In genomic region chr1:38093569-38094520, GRCh38 we compare ENCODE assay signal across 14 cellular contexts. TPM values are rescaled to one million over a fixed set of nuclear protein-coding genes. Genes with fewer than 3 reads are reported as not detected.
"Had no signal": no experiment of that assay in that cellular context is flagged by ENCODE, and none has a peak within 500 bp of the region (broad histone marks: within the 10 kb centered on the region; RNA-seq: fewer than 3 reads in every experiment).

No MANE protein-coding gene starts in this region.

- H3K27ac ChIP-seq: esophagus muscularis mucosa, pancreas had no signal

- ATAC-seq: activated T-helper 17 cell treated with anti-CD3 and anti-CD28 coated beads, Interleukin-2, amount 50 U/mL, for 72 hours; left ventricle myocardium superior; naive thymus-derived CD8-positive, alpha-beta T cell; pancreas; stimulated activated memory B cell treated with anti-CD40 and anti-IgM and Interleukin-4, amounts not matched to agents 10 μg/mL and 1 μg/mL and 100 μg/mL, for 72 hours had no signal

- H3K4me1 Mint-ChIP-seq: activated naive CD4-positive, alpha-beta T cell treated with anti-CD3 and anti-CD28 coated beads, Interleukin-2, amount 10 ng/mL, durations not matched to agents 7 days and 5 days; activated T-helper 17 cell treated with anti-CD3 and anti-CD28 coated beads, Interleukin-2, amount 50 U/mL, for 72 hours had no signal

- H3K4me1 ChIP-seq: esophagus muscularis mucosa, pancreas had no signal

- H3K9me3 Mint-ChIP-seq: activated naive CD4-positive, alpha-beta T cell treated with anti-CD3 and anti-CD28 coated beads, Interleukin-2, amount 10 ng/mL, durations not matched to agents 7 days and 5 days; activated T-helper 17 cell treated with anti-CD3 and anti-CD28 coated beads, Interleukin-2, amount 50 U/mL, for 72 hours; memory B cell; naive thymus-derived CD8-positive, alpha-beta T cell; stimulated activated memory B cell treated with anti-CD40 and anti-IgM and Interleukin-4, amounts not matched to agents 10 μg/mL and 1 μg/mL and 100 μg/mL, for 72 hours had no signal

- H3K9me3 ChIP-seq: esophagus muscularis mucosa, pancreas had no signal

- H3K36me3 ChIP-seq: esophagus muscularis mucosa, pancreas had no signal

- H3K36me3 Mint-ChIP-seq: activated naive CD4-positive, alpha-beta T cell treated with anti-CD3 and anti-CD28 coated beads, Interleukin-2, amount 10 ng/mL, durations not matched to agents 7 days and 5 days; memory B cell; naive thymus-derived CD8-positive, alpha-beta T cell; stimulated activated memory B cell treated with anti-CD40 and anti-IgM and Interleukin-4, amounts not matched to agents 10 μg/mL and 1 μg/mL and 100 μg/mL, for 72 hours had no signal

- DNase-seq: activated CD4-positive, alpha-beta T cell treated with anti-CD3 and anti-CD28 coated beads, Interleukin-2, amount 50 U/mL, for 48 hours; activated naive CD4-positive, alpha-beta T cell treated with anti-CD3 and anti-CD28 coated beads, Interleukin-2, amount 10 ng/mL, durations not matched to agents 7 days and 5 days; hypothalamus; left ventricle myocardium superior; naive thymus-derived CD8-positive, alpha-beta T cell; pancreas; retina; stimulated activated CD4-positive, alpha-beta T cell treated with anti-CD3 and anti-CD28 coated beads, Interleukin-2, amount 100 ng/mL, for 48 hours had no signal

- FAIRE-seq: astrocyte, pancreas had no signal

- H3K4me3 Mint-ChIP-seq: activated naive CD4-positive, alpha-beta T cell treated with anti-CD3 and anti-CD28 coated beads, Interleukin-2, amount 10 ng/mL, durations not matched to agents 7 days and 5 days; activated T-helper 17 cell treated with anti-CD3 and anti-CD28 coated beads, Interleukin-2, amount 50 U/mL, for 72 hours; memory B cell; naive thymus-derived CD8-positive, alpha-beta T cell; stimulated activated memory B cell treated with anti-CD40 and anti-IgM and Interleukin-4, amounts not matched to agents 10 μg/mL and 1 μg/mL and 100 μg/mL, for 72 hours had no signal

- H3K27ac Mint-ChIP-seq: activated naive CD4-positive, alpha-beta T cell treated with anti-CD3 and anti-CD28 coated beads, Interleukin-2, amount 10 ng/mL, durations not matched to agents 7 days and 5 days; activated T-helper 17 cell treated with anti-CD3 and anti-CD28 coated beads, Interleukin-2, amount 50 U/mL, for 72 hours; memory B cell; stimulated activated memory B cell treated with anti-CD40 and anti-IgM and Interleukin-4, amounts not matched to agents 10 μg/mL and 1 μg/mL and 100 μg/mL, for 72 hours had no signal

- H3K4me3 ChIP-seq: esophagus muscularis mucosa, pancreas had no signal

RNA-seq across cellular contexts. Expression of gene POU3F1, which starts 47.3 kb away (rescaled TPM):
- total RNA-seq: cardiac septum, left ventricle myocardium superior had no signal
